In the genomic region with DNA sequence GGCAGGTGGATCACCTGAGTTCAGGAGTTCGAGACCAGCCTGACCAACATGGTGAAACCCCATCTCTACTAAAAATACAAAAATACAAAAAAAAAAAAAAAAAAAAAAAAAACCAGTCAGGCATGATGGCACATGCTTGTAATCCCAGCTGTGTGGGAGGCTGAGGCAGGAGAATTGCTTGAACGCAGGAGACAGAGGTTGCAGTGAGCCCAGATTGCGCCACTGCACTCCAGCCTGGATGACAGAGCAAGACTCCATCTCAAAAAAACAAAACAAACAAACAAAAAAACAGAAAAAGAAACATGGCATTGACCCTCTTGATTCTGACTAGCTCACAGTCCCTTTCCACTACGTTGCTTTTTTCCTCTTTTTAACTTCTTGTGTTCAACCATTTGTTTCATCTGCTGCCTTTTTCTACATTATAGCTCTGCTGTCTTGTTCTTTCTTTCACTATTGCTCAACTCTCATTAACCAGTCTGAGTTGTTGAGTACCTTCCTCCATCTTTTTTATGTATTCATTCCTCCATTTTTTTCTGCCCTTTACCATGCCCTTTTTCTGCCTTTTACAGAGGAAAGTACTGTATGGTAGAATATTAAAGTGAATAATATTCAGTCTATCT, we compare ENCODE assay signal across 8 cellular contexts.
DNase-seq lines count a peak whose midpoint lies in the region; ATAC-seq and TF ChIP-seq lines count a peak whose summit lies in the region.
"Not testable (repeated sequence)": the region's sequence is repeated elsewhere in the genome, so short reads cannot be mapped to it uniquely, and the experiment has no call there.

No MANE protein-coding gene starts in this region.

- not testable (repeated sequence) for H3K4me3 ChIP-seq in HEK293 (ENCODE audit: low read depth, low read length)
- peak overlapping the region in 1 of 2 experiments; percentile 25 for H3K4me3 ChIP-seq in mesenchymal stem cell (ENCODE audit: insufficient read depth in 1 of 2, low read depth in 1 of 2, low read length in 2 of 2)

- not testable (repeated sequence) for TF ChIP-seq CTCF in HEK293 (tag by site-specific recombination; IDR thresholded peaks at IDR 0.05); WTC11 (IDR thresholded peaks at IDR 0.05); MCF 10A (IDR thresholded peaks at IDR 0.05; ENCODE audit: unreplicated experiment)

- peak overlapping the region; percentile 69 for H3K9ac ChIP-seq in mesenchymal stem cell (ENCODE audit: low read length)

- H3K23ac ChIP-seq in mesenchymal stem cell (ENCODE audit: low read length in 2 of 2): not testable (repeated sequence)

- not testable (repeated sequence) for H2AFZ ChIP-seq in mesenchymal stem cell (ENCODE audit: low read depth, low read length)

- peak; percentile 22 for DNase-seq in CD1c-positive myeloid dendritic cell (ENCODE audit: extremely low spot score)
- peak; percentile 43 for DNase-seq in MV-4-11 (lab: John Stamatoyannopoulos, UW)
- DNase-seq in WTC11 (ENCODE audit: low spot score); epithelial cell of prostate (ENCODE audit: low read depth, low spot score); mesenchymal stem cell; stimulated activated naive B cell treated with anti-CD40 and anti-IgM and Interleukin-4, amounts not matched to agents 10 μg/mL and 1 μg/mL and 100 μg/mL, for 72 hours: not testable (repeated sequence)
- DNase-seq in MCF 10A (ENCODE audit: unreplicated experiment): peak; percentile 34

- peak overlapping the region; percentile 69; the same call in 1 of the 2 replicates for H3K27ac Mint-ChIP-seq in WTC11
- not testable (repeated sequence) for H3K27ac Mint-ChIP-seq in MCF 10A (ENCODE audit: low read depth, unreplicated experiment)
- peak overlapping the region; percentile 83 for H3K27ac Mint-ChIP-seq in stimulated activated naive B cell treated with anti-CD40 and anti-IgM and Interleukin-4, amounts not matched to agents 10 μg/mL and 1 μg/mL and 100 μg/mL, for 72 hours

- H3K27me3 Mint-ChIP-seq in WTC11 (ENCODE audit: low read depth); MCF 10A (ENCODE audit: insufficient read depth, unreplicated experiment); stimulated activated naive B cell treated with anti-CD40 and anti-IgM and Interleukin-4, amounts not matched to agents 10 μg/mL and 1 μg/mL and 100 μg/mL, for 72 hours: not testable (repeated sequence)

- H3K18ac ChIP-seq in mesenchymal stem cell (ENCODE audit: low read depth in 1 of 2, low read length in 2 of 2): not testable (repeated sequence)

- POLR2A ChIA-PET in HEK293 (lab: Yijun Ruan, JAX): not testable (repeated sequence)
- POLR2A ChIA-PET in WTC11 (lab: Charles Lee): interaction anchor here (0.6 kb wide), 2 partner anchors 60 to 108 kb away, joined by 3 to 4 read pairs; no protein-coding TSS in a partner anchor
- POLR2A ChIA-PET in MCF 10A (lab: Yijun Ruan, JAX): interaction anchor here (0.7 to 0.8 kb wide), 2 partner anchors 13 to 19 kb away, joined by 3 read pairs; no protein-coding TSS in a partner anchor

- H2BK12ac ChIP-seq in mesenchymal stem cell (ENCODE audit: low read length in 2 of 2): not testable (repeated sequence)

- H3K4me3 Mint-ChIP-seq in WTC11; MCF 10A (ENCODE audit: unreplicated experiment): not testable (repeated sequence)
- H3K4me3 Mint-ChIP-seq in stimulated activated naive B cell treated with anti-CD40 and anti-IgM and Interleukin-4, amounts not matched to agents 10 μg/mL and 1 μg/mL and 100 μg/mL, for 72 hours: peak overlapping the region; percentile 5 to 63

- H3K4me1 ChIP-seq in HEK293 (ENCODE audit: control insufficient read depth, insufficient read depth, low read length); mesenchymal stem cell (ENCODE audit: control insufficient read depth, insufficient read depth, low read depth, low read length): not testable (repeated sequence)

- BruUV-seq in MCF 10A (replicated peaks; lab: Mats Ljungman, UMichigan): not testable (repeated sequence)

- H4K8ac ChIP-seq in mesenchymal stem cell (ENCODE audit: low read length): not testable (repeated sequence)

- not testable (repeated sequence) for H3K4me2 ChIP-seq in mesenchymal stem cell (ENCODE audit: low read length, poor library complexity, severe bottlenecking)

- not testable (repeated sequence) for H4K91ac ChIP-seq in mesenchymal stem cell (ENCODE audit: low read length)

- intact Hi-C loops in MCF 10A (cut with micrococcal nuclease): not testable (repeated sequence)

- H2BK15ac ChIP-seq in mesenchymal stem cell (ENCODE audit: low read depth, poor library complexity, severe bottlenecking): not testable (repeated sequence)

- H3K9me3 ChIP-seq in HEK293 (ENCODE audit: control insufficient read depth, insufficient read depth, low read depth, low read length); mesenchymal stem cell (ENCODE audit: control insufficient read depth, low read length): not testable (repeated sequence)

- H2AK5ac ChIP-seq in mesenchymal stem cell (ENCODE audit: low read length, severe bottlenecking): not testable (repeated sequence)

- not testable (repeated sequence) for H3K14ac ChIP-seq in mesenchymal stem cell (ENCODE audit: low read length in 2 of 2)

- not testable (repeated sequence) for H3K36me3 ChIP-seq in HEK293 (ENCODE audit: control insufficient read depth in 2 of 2, insufficient read depth in 1 of 2, low read length in 2 of 2)
- peaks cover 7 to 16% of the 10 kb centered on the region in 2 experiments for H3K36me3 ChIP-seq in mesenchymal stem cell (ENCODE audit: control insufficient read depth in 1 of 2, insufficient read depth in 2 of 2, low read depth in 1 of 2, low read length in 2 of 2)

- not testable (repeated sequence) for H2BK120ac ChIP-seq in mesenchymal stem cell (ENCODE audit: low read depth, low read length)

- CTCF ChIA-PET in HEK293 (lab: Yijun Ruan, JAX); MCF 10A (lab: Yijun Ruan, JAX): not testable (repeated sequence)
- CTCF ChIA-PET in WTC11 (lab: Charles Lee): interaction anchor here (0.6 kb wide), 1 partner anchor 45 kb away, joined by 3 read pairs; no protein-coding TSS in a partner anchor

- H3K36me3 Mint-ChIP-seq in WTC11; MCF 10A (ENCODE audit: insufficient read depth, unreplicated experiment); stimulated activated naive B cell treated with anti-CD40 and anti-IgM and Interleukin-4, amounts not matched to agents 10 μg/mL and 1 μg/mL and 100 μg/mL, for 72 hours: not testable (repeated sequence)

- H3K4me1 Mint-ChIP-seq in WTC11: peaks cover 28% of the 10 kb centered on the region
- not testable (repeated sequence) for H3K4me1 Mint-ChIP-seq in MCF 10A (ENCODE audit: insufficient read depth, unreplicated experiment)
- H3K4me1 Mint-ChIP-seq in stimulated activated naive B cell treated with anti-CD40 and anti-IgM and Interleukin-4, amounts not matched to agents 10 μg/mL and 1 μg/mL and 100 μg/mL, for 72 hours: peaks cover 13 to 28% of the 10 kb centered on the region in 2 donors

- not testable (repeated sequence) for H2BK5ac ChIP-seq in mesenchymal stem cell (ENCODE audit: low read depth, low read length, poor library complexity, severe bottlenecking)

- not testable (repeated sequence) for H3K4ac ChIP-seq in mesenchymal stem cell (ENCODE audit: low read depth in 1 of 2, low read length in 2 of 2)

- not testable (repeated sequence) for H3K27ac ChIP-seq in HEK293 (ENCODE audit: extremely low read depth, low read depth, low read length); mesenchymal stem cell (ENCODE audit: low read length, poor library complexity, severe bottlenecking)
- H3K27ac ChIP-seq in epithelial cell of prostate: peak overlapping the region; percentile 5

- H3K9me3 Mint-ChIP-seq in WTC11; MCF 10A (ENCODE audit: unreplicated experiment); stimulated activated naive B cell treated with anti-CD40 and anti-IgM and Interleukin-4, amounts not matched to agents 10 μg/mL and 1 μg/mL and 100 μg/mL, for 72 hours: not testable (repeated sequence)

- WGBS in mesenchymal stem cell: 90% methylated on average over 3 of the region's 4 CpGs

- not testable (repeated sequence) for ATAC-seq in WTC11
- ATAC-seq in stimulated activated naive B cell treated with anti-CD40 and anti-IgM and Interleukin-4, amounts not matched to agents 10 μg/mL and 1 μg/mL and 100 μg/mL, for 72 hours (replicated peaks): peak; percentile 59 to 64

- H3K27me3 ChIP-seq in mesenchymal stem cell (ENCODE audit: control insufficient read depth in 1 of 2, insufficient read depth in 1 of 2, low read length in 2 of 2): not testable (repeated sequence)

- H3K79me1 ChIP-seq in mesenchymal stem cell (replicated peaks; ENCODE audit: low read length, poor library complexity, severe bottlenecking): peaks cover 12% of the 10 kb centered on the region

TF ChIP-seq in HEK293, 187 proteins besides CTCF, POLR2A, EP300 and RAD21 (continues in another document):
- TF ChIP-seq ZFHX2 (tag by site-specific recombination; conservative IDR thresholded peaks at IDR 0.05): 0 out of 2 replicates have a peak, but pooled peaks have one; percentile 38
- TF ChIP-seq, protein P1, sequence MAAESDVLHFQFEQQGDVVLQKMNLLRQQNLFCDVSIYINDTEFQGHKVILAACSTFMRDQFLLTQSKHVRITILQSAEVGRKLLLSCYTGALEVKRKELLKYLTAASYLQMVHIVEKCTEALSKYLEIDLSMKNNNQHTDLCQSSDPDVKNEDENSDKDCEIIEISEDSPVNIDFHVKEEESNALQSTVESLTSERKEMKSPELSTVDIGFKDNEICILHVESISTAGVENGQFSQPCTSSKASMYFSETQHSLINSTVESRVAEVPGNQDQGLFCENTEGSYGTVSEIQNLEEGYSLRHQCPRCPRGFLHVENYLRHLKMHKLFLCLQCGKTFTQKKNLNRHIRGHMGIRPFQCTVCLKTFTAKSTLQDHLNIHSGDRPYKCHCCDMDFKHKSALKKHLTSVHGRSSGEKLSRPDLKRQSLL (tag by site-specific recombination; IDR thresholded peaks at IDR 0.05): peak; percentile 39; the same call in 1 of the 2 replicates
